ENCODE assay signal across 8 cellular contexts in genomic region chr12:51980051-51980808, GRCh38. TPM values are rescaled to one million over a fixed set of nuclear protein-coding genes. Genes with fewer than 3 reads are reported as not detected.
DNase-seq lines count a peak whose midpoint lies in the region; ATAC-seq and TF ChIP-seq lines count a peak whose summit lies in the region.

No MANE protein-coding gene starts in this region.

- TF ChIP-seq CTCF in liver (IDR thresholded peaks at IDR 0.05; ENCODE audit: low read depth, low read length, missing input control): peak; percentile 98

- no peaks in the 10 kb centered on the region for H3K27me3 ChIP-seq in liver (ENCODE audit: control insufficient read depth in 4 of 4, insufficient read depth in 4 of 4, low read length in 3 of 4)

- no peak overlapping the region for H3K27ac ChIP-seq in liver (ENCODE audit: low read depth in 1 of 2, low read length in 2 of 2)

- 22% methylated on average over 7 of the region's 7 CpGs for WGBS in liver

- peak; percentile 99 for TF ChIP-seq RAD21 in liver (IDR thresholded peaks at IDR 0.05)

- no peaks in the 10 kb centered on the region for H3K9me3 ChIP-seq in liver (ENCODE audit: control insufficient read depth in 4 of 4, low read length in 3 of 4)

- no peak overlapping the region for H3K4me3 ChIP-seq in liver (ENCODE audit: low read depth in 1 of 3, low read length in 3 of 3)

- peaks cover 7 to 37% (median 31%) of the 10 kb centered on the region in 4 donors for H3K4me1 ChIP-seq in liver (ENCODE audit: control insufficient read depth in 4 of 4, insufficient read depth in 4 of 4, low read length in 3 of 4)

- ATAC-seq in HG03039 (IDR thresholded peaks at IDR 0.05; ENCODE audit: unreplicated experiment): peak; percentile 65

- peaks cover 12 to 42% (median 39%) of the 10 kb centered on the region in 4 donors for H3K36me3 ChIP-seq in liver (ENCODE audit: control insufficient read depth in 4 of 4, insufficient read depth in 3 of 4, low read depth in 1 of 4, low read length in 3 of 4)

- peak overlapping the region in 1 of 2 donors; percentile 2 for H3K9ac ChIP-seq in liver (ENCODE audit: low read depth in 1 of 2, low read length in 2 of 2)

- peak; percentile 74 for DNase-seq in SIG-M5 treated with dmso at 0.1 percent for 504 hours (lab: John Stamatoyannopoulos, UW; ENCODE audit: unreplicated experiment)
- no peak for DNase-seq in SIG-M5 (lab: John Stamatoyannopoulos, UW)
- DNase-seq in NCI-H2227 treated with DMSO at 0.1 percent for 48 hours (lab: John Stamatoyannopoulos, UW): peak; percentile 44
- DNase-seq in activated CD4-positive, CD25-positive, alpha-beta regulatory T cell treated with anti-CD3 and anti-CD28 coated beads, Interleukin-2, amount 50 U/mL, for 72 hours: peak; percentile 60
- DNase-seq in cerebellum (ENCODE audit: low spot score): peak; percentile 82
- DNase-seq in stimulated activated CD8-positive, alpha-beta memory T cell treated with anti-CD3 and anti-CD28 coated beads, Interleukin-12 subunit alpha, Interleukin-12 subunit beta, amount 100 ng/mL, for 4 hours (ENCODE audit: low read depth): peak; percentile 30

TF ChIP-seq in liver, 16 proteins besides CTCF, POLR2A, EP300 and RAD21:
- no peak for TF ChIP-seq ATF3 (IDR thresholded peaks at IDR 0.05)
- TF ChIP-seq TAF1 (conservative IDR thresholded peaks at IDR 0.05): no peak
- TF ChIP-seq RXRA (IDR thresholded peaks at IDR 0.05): peak; percentile 27 to 49
- TF ChIP-seq FOXA1 (IDR thresholded peaks at IDR 0.05): peak; percentile 33
- TF ChIP-seq MAX (IDR thresholded peaks at IDR 0.05): peak; percentile 48
- TF ChIP-seq EGR1 (IDR thresholded peaks at IDR 0.05; ENCODE audit: low read depth in 2 of 2): no peak
- no peak for TF ChIP-seq HNF4G (IDR thresholded peaks at IDR 0.05)
- TF ChIP-seq NR2F2 (IDR thresholded peaks at IDR 0.05): no peak
- no peak for TF ChIP-seq YY1 (IDR thresholded peaks at IDR 0.05)
- peak in 1 of 2 donors; percentile 36 for TF ChIP-seq GABPA (IDR thresholded peaks at IDR 0.05 in 1 of 2, conservative IDR thresholded peaks at IDR 0.05 in 1 of 2)
- no peak for TF ChIP-seq ZBTB33 (IDR thresholded peaks at IDR 0.05)
- peak in 1 of 2 donors; percentile 30 for TF ChIP-seq HNF4A (conservative IDR thresholded peaks at IDR 0.05)
- TF ChIP-seq FOXA2 (IDR thresholded peaks at IDR 0.05): peak; percentile 18

RNA-seq across cellular contexts. Expression of gene TAMALIN, which starts 26.5 kb away (rescaled TPM):
- 5.4 TPM for total RNA-seq in cerebellum
- 1 to 10 TPM; 1.9 to 9.9 TPM for total RNA-seq in liver
- polyA plus RNA-seq in liver: 1 to 10 TPM; 1.1 to 3.1 TPM

RNA-seq across cellular contexts. Expression of gene ACVR1B, which starts 28.7 kb away (rescaled TPM):
- total RNA-seq in cerebellum (36.5 TPM), liver (10 to 100 TPM in 1 of 2 donors, 1 to 10 TPM in 1; 7.4 to 21.9 TPM)
- polyA plus RNA-seq in liver: 10 to 100 TPM in 1 of 2 donors, 1 to 10 TPM in 1; 4.0 to 16.5 TPM
